ENCODE assay signal across 1 cellular context in genomic region chr6:7062445-7063162, GRCh38.
A peak's percentile ranks its signal among the peaks of the same experiment; 100 is the strongest.
TF ChIP-seq lines count a peak whose summit lies in the region.

No MANE protein-coding gene starts in this region.

TF ChIP-seq in HEK293, 187 proteins besides CTCF, POLR2A, EP300 and RAD21 (continued from another document):
- TF ChIP-seq REST (tag by site-specific recombination; IDR thresholded peaks at IDR 0.05) (no peak), ZNF24 (tag by site-specific recombination; IDR thresholded peaks at IDR 0.05) (no peak), OSR2 (tag by site-specific recombination; IDR thresholded peaks at IDR 0.05) (0 out of 2 replicates have a peak, but pooled peaks have one; percentile 13), ZNF544 (tag by site-specific recombination; IDR thresholded peaks at IDR 0.05) (no peak)
